In genomic region chr10:98331888-98332287, GRCh38 we compare ENCODE assay signal across 10 cellular contexts.
DNase-seq lines count a peak whose midpoint lies in the region; ATAC-seq, FAIRE-seq and TF ChIP-seq lines count a peak whose summit lies in the region.
"Had no signal": no experiment of that assay in that cellular context is flagged by ENCODE, and none has a peak within 500 bp of the region (broad histone marks: within the 10 kb centered on the region; RNA-seq: fewer than 3 reads in every experiment).

No MANE protein-coding gene starts in this region.

- 59 to 64% methylated on average over 6 of the region's 6 CpGs for WGBS in sigmoid colon, 2 donors

- DNase-seq in AG10803 (ENCODE audit: low read depth) (no peak), GM12892 (ENCODE audit: insufficient read length) (no peak), fibroblast of mammary gland (ENCODE audit: low read depth) (peak; percentile 22), sigmoid colon (no peak), OCI-M2 (lab: John Stamatoyannopoulos, UW; ENCODE audit: unreplicated experiment) (no peak)
- DNase-seq in stimulated activated naive CD4-positive, alpha-beta T cell (lab: John Stamatoyannopoulos, UW): no peak
- DNase-seq: activated gamma-delta T cell, left colon had no signal

- ATAC-seq in GM18861 (IDR thresholded peaks at IDR 0.05; ENCODE audit: unreplicated experiment): no peak
- ATAC-seq: left colon had no signal

- no peaks in the 10 kb centered on the region for H3K79me2 ChIP-seq in OCI-LY1 (ENCODE audit: insufficient read depth, low read length)

- H3F3A ChIP-seq in OCI-LY1 (ENCODE audit: insufficient read depth, low read length): no peaks in the 10 kb centered on the region

- H3K27ac ChIP-seq in OCI-LY1 (ENCODE audit: low read depth, low read length, poor library complexity, severe bottlenecking) (no peak overlapping the region), sigmoid colon (no peak overlapping the region)

- TF ChIP-seq POLR2A in GM12892 (IDR thresholded peaks at IDR 0.05; ENCODE audit: low read depth, low read length): no peak
- no peak for TF ChIP-seq POLR2A in sigmoid colon (IDR thresholded peaks at IDR 0.05)

- no peak for TF ChIP-seq EP300 in sigmoid colon (IDR thresholded peaks at IDR 0.05)

- FAIRE-seq in GM12892 (lab: Jason Lieb, UNC): peak; percentile 50

- H3K9me3 ChIP-seq in OCI-LY1 (ENCODE audit: low read length) (no peaks in the 10 kb centered on the region), sigmoid colon (peaks cover 0 to 3% (median 0%) of the 10 kb centered on the region in 4 donors)

- TF ChIP-seq CTCF in AG10803 (conservative IDR thresholded peaks at IDR 0.05; ENCODE audit: low read length) (peak; percentile 23; the same call in 1 of the 2 replicates), OCI-LY1 (IDR thresholded peaks at IDR 0.05; ENCODE audit: low read length) (peak; percentile 46), fibroblast of mammary gland (conservative IDR thresholded peaks at IDR 0.05; ENCODE audit: control insufficient read depth, insufficient read depth, low read depth, low read length) (peak; percentile 50), sigmoid colon (IDR thresholded peaks at IDR 0.05) (no peak)

- H3K4me1 ChIP-seq in OCI-LY1 (ENCODE audit: insufficient read depth, low read length, severe bottlenecking) (no peaks in the 10 kb centered on the region), sigmoid colon (peaks cover 0 to 2% (median 0%) of the 10 kb centered on the region in 4 donors)

- no peaks in the 10 kb centered on the region for H3K36me3 ChIP-seq in OCI-LY1 (ENCODE audit: insufficient read depth, low read length)
- no peaks in the 10 kb centered on the region for H3K36me3 ChIP-seq in sigmoid colon

- H3K27me3 ChIP-seq in OCI-LY1 (ENCODE audit: insufficient read depth, low read length) (no peaks in the 10 kb centered on the region), sigmoid colon (no peaks in the 10 kb centered on the region)

- no peaks in the 10 kb centered on the region for H3K9me2 ChIP-seq in OCI-LY1 (ENCODE audit: low read depth, low read length)

- no peak overlapping the region for H3K4me2 ChIP-seq in OCI-LY1 (ENCODE audit: low read length)

- no peak overlapping the region for H3K4me3 ChIP-seq in AG10803 (ENCODE audit: low read length)
- H3K4me3 ChIP-seq in OCI-LY1 (ENCODE audit: low read depth, low read length, poor library complexity, severe bottlenecking): no peak overlapping the region
- no peak overlapping the region for H3K4me3 ChIP-seq in fibroblast of mammary gland (ENCODE audit: control insufficient read depth, low read depth, low read length)
- no peak overlapping the region for H3K4me3 ChIP-seq in sigmoid colon

- intact Hi-C loops in sigmoid colon (cut with DNase I): no loop called here

- H3K9ac ChIP-seq in OCI-LY1 (ENCODE audit: low read length): no peak overlapping the region

- H2AFZ ChIP-seq in OCI-LY1 (ENCODE audit: low read length): no peak overlapping the region

- H4K20me1 ChIP-seq in OCI-LY1 (ENCODE audit: insufficient read depth, low read length): no peaks in the 10 kb centered on the region

Comparison
In these comparisons a context has a peak if more than half of its experiments do, and no peak if none do; other contexts are left out.
1. CTCF ChIP-seq: peak in AG10803 (single experiment), OCI-LY1 (single experiment) and fibroblast of mammary gland (single experiment); none in sigmoid colon (0 of 4).